In genomic region chr12:108156717-108157116, GRCh38 we compare ENCODE assay signal across 30 cellular contexts. TPM values are rescaled to one million over a fixed set of nuclear protein-coding genes. Genes with fewer than 3 reads are reported as not detected.
"Had no signal": no experiment of that assay in that cellular context is flagged by ENCODE, and none has a peak within 500 bp of the region (broad histone marks: within the 10 kb centered on the region; RNA-seq: fewer than 3 reads in every experiment).

No MANE protein-coding gene starts in this region.

- H3K27me3 ChIP-seq: right lobe of liver, testis, uterus had no signal

- H3K36me3 ChIP-seq: lower lobe of right lung, right lobe of liver, uterus had no signal

- H3K9me3 ChIP-seq: lower lobe of right lung, mucosa of descending colon, right lobe of liver, testis, uterus had no signal

- ATAC-seq: lower lobe of right lung; mucosa of descending colon; right lobe of liver; stimulated activated naive CD8-positive, alpha-beta T cell treated with anti-CD3 and anti-CD28 coated beads, Interleukin-15, Interleukin-2, amounts not matched to agents 100 U/mL and 50 U/mL, for 24 hours had no signal

- H3K27ac ChIP-seq: lower lobe of right lung, right lobe of liver, skin epidermis, testis, uterus had no signal

- H3K4me1 ChIP-seq: lower lobe of right lung, right lobe of liver, uterus had no signal

- DNase-seq: activated CD4-positive, alpha-beta memory T cell treated with anti-CD3 and anti-CD28 coated beads for 36 hours; activated CD4-positive, alpha-beta T cell treated with anti-CD3 and anti-CD28 coated beads, Interleukin-2, amount 10 ng/mL, durations not matched to agents 24 days and 14 days; activated CD4-positive, CD25-positive, alpha-beta regulatory T cell treated with anti-CD3 and anti-CD28 coated beads, Interleukin-2, amount 50 U/mL, for 72 hours; activated CD8-positive, alpha-beta memory T cell treated with anti-CD3 and anti-CD28 coated beads, Interleukin-2, amount 50 U/mL, for 4 hours; activated effector memory CD4-positive, alpha-beta T cell treated with anti-CD3 and anti-CD28 coated beads, Interleukin-2, amount 50 U/mL, for 16 hours; activated naive CD4-positive, alpha-beta T cell treated with anti-CD3 and anti-CD28 coated beads, Interleukin-2, amount 10 ng/mL, durations not matched to agents 7 days and 5 days; activated naive CD8-positive, alpha-beta T cell treated with anti-CD3 and anti-CD28 coated beads, Interleukin-2, amount 10 ng/mL, durations not matched to agents 7 days and 5 days; activated T-cell treated with anti-CD3 and anti-CD28 coated beads, Interleukin-2, amount 50 U/mL, for 1 hour; dermis blood vessel endothelial cell; effector CD4-positive, alpha-beta T cell; erythroblast; head of caudate nucleus; hippocampal formation; kidney; lower lobe of right lung; mucosa of descending colon; posterior cingulate gyrus; right lobe of liver; stimulated activated CD4-positive, alpha-beta T cell treated with anti-CD3 and anti-CD28 coated beads, Interleukin-12 subunit alpha, Interleukin-12 subunit beta, amount 100 ng/mL, for 4 hours; stimulated activated CD4-positive, alpha-beta T cell treated with anti-CD3 and anti-CD28 coated beads, Interleukin-4, amount 100 ng/mL, for 1 hour; stimulated activated naive CD8-positive, alpha-beta T cell treated with anti-CD3 and anti-CD28 coated beads, Interleukin-15, Interleukin-2, amounts not matched to agents 100 U/mL and 50 U/mL, for 24 hours; T-helper 2 cell; testis; trophoblast cell; uterus had no signal

- H3K4me3 ChIP-seq: lower lobe of right lung, mucosa of descending colon, right lobe of liver, skin epidermis, testis, uterus had no signal

RNA-seq across cellular contexts. Expression of gene WSCD2, which starts 27.6 kb away (rescaled TPM):
- total RNA-seq: activated CD4-positive, alpha-beta memory T cell treated with anti-CD3 and anti-CD28 coated beads for 36 hours; activated CD4-positive, alpha-beta T cell treated with anti-CD3 and anti-CD28 coated beads, Interleukin-2, amount 10 ng/mL, durations not matched to agents 24 days and 14 days; activated CD8-positive, alpha-beta memory T cell treated with anti-CD3 and anti-CD28 coated beads for 36 hours; activated naive CD8-positive, alpha-beta T cell treated with anti-CD3 and anti-CD28 coated beads, Interleukin-2, amount 10 ng/mL, durations not matched to agents 7 days and 5 days; activated T-helper 1 cell treated with anti-CD3 and anti-CD28 coated beads, Interleukin-12 subunit alpha, Interleukin-12 subunit beta, Interleukin-2, Interleukin-4 antibody, amounts not matched to agents 30 ng/mL and 10 ng/mL and 1 ng/mL, durations not matched to agents 14 hours and 24 hours and 36 hours; dermis blood vessel endothelial cell; fibroblast of lung; fibroblast of villous mesenchyme; right lobe of liver had no signal
